Comparison of ENCODE assay signal across 14 cellular contexts in genomic region chr1:16986596-16987361, GRCh38. TPM values are rescaled to one million over a fixed set of nuclear protein-coding genes. Genes with fewer than 3 reads are reported as not detected.
DNase-seq lines count a peak whose midpoint lies in the region; ATAC-seq and TF ChIP-seq lines count a peak whose summit lies in the region.
"Had no signal": no experiment of that assay in that cellular context is flagged by ENCODE, and none has a peak within 500 bp of the region (broad histone marks: within the 10 kb centered on the region; RNA-seq: fewer than 3 reads in every experiment).

No MANE protein-coding gene starts in this region.

- no peaks in the 10 kb centered on the region for H3K4me1 ChIP-seq in OCI-LY7 (ENCODE audit: insufficient read depth, low read length, poor library complexity, severe bottlenecking)

- no TSS peak for BruUV-seq in OCI-LY7 (replicated peaks; lab: Mats Ljungman, UMichigan)

- DNase-seq in DMS 273 (lab: John Stamatoyannopoulos, UW; ENCODE audit: unreplicated experiment) (peak; percentile 38), DMS 273 treated with DMSO at 0.1 percent for 48 hours (lab: John Stamatoyannopoulos, UW) (no peak), OCI-LY7 (ENCODE audit: low spot score) (no peak), epithelial cell of proximal tubule (ENCODE audit: low read depth) (no peak), retinal pigment epithelial cell (ENCODE audit: low read depth) (no peak), caudate nucleus (lab: John Stamatoyannopoulos, UW) (no peak), NCI-H2227 (lab: John Stamatoyannopoulos, UW; ENCODE audit: unreplicated experiment) (no peak)
- DNase-seq: activated T-cell treated with anti-CD3 and anti-CD28 coated beads, Interleukin-2, amount 50 U/mL, for 4 hours; NCI-H524 treated with DMSO at 0.1 percent for 48 hours; substantia nigra; T-helper 2 cell had no signal

- intact Hi-C loops in OCI-LY7 (cut with micrococcal nuclease; ENCODE audit: unreplicated experiment) = no loop called here

- TF ChIP-seq CTCF in OCI-LY7 (conservative IDR thresholded peaks at IDR 0.05; ENCODE audit: low read length) (peak; percentile 72), epithelial cell of proximal tubule (conservative IDR thresholded peaks at IDR 0.05; ENCODE audit: low read depth, low read length) (peak; percentile 30), retinal pigment epithelial cell (conservative IDR thresholded peaks at IDR 0.05; ENCODE audit: low read depth, low read length) (peak; percentile 46)

- no peak overlapping the region for H3K4me2 ChIP-seq in OCI-LY7 (ENCODE audit: low read length)
- H3K4me2 ChIP-seq: KMS-11 had no signal

- ATAC-seq in HG03175 (IDR thresholded peaks at IDR 0.05; ENCODE audit: unreplicated experiment) = no peak
- ATAC-seq: activated T-cell treated with anti-CD3 and anti-CD28 coated beads, Interleukin-2, amount 50 U/mL, for 4 hours had no signal

- CTCF ChIA-PET in OCI-LY7 (lab: Charles Lee; ENCODE audit: unreplicated experiment) = no interaction called here

- H3K9me3 ChIP-seq in OCI-LY7 (ENCODE audit: low read length) = no peaks in the 10 kb centered on the region

- H4K20me1 ChIP-seq in OCI-LY7 (ENCODE audit: insufficient read depth, low read length) = no peaks in the 10 kb centered on the region

- H3K27ac ChIP-seq in OCI-LY7 (ENCODE audit: low read depth, low read length, poor library complexity, severe bottlenecking) (no peak overlapping the region), caudate nucleus (ENCODE audit: low read depth, low read length) (no peak overlapping the region)
- H3K27ac ChIP-seq: coronary artery, KMS-11 had no signal

- H3K79me2 ChIP-seq in OCI-LY7 (ENCODE audit: insufficient read depth, low read depth, low read length) = no peaks in the 10 kb centered on the region

- H3K9me2 ChIP-seq in OCI-LY7 (ENCODE audit: insufficient read depth, low read length) = no peaks in the 10 kb centered on the region

- POLR2A ChIA-PET in OCI-LY7 (lab: Charles Lee) = no interaction called here

- H3K4me3 ChIP-seq in OCI-LY7 (ENCODE audit: low read depth, low read length, poor library complexity, severe bottlenecking) (no peak overlapping the region), epithelial cell of proximal tubule (ENCODE audit: low read depth, low read length) (no peak overlapping the region), retinal pigment epithelial cell (ENCODE audit: low read length) (no peak overlapping the region)
- H3K4me3 ChIP-seq: coronary artery had no signal

- H2AFZ ChIP-seq in OCI-LY7 (ENCODE audit: low read length) = no peak overlapping the region

- 0 out of 2 replicates have a peak, but pooled peaks cover 5% of the 10 kb centered on the region for H3K36me3 ChIP-seq in OCI-LY7 (ENCODE audit: insufficient read depth, low read length)

RNA-seq across cellular contexts. Expression of gene MFAP2, which starts 6.4 kb away (rescaled TPM):
- total RNA-seq in OCI-LY7 (2014; rRNA removed; shearing (Covaris generic)) = not detected in 2 replicates
- total RNA-seq in OCI-LY7 (2022) = not detected in 2 replicates
- total RNA-seq in epithelial cell of proximal tubule = 42.2 and 53.2 TPM in 2 replicates

RNA-seq across cellular contexts. Expression of gene ATP13A2, which starts 24.9 kb away (rescaled TPM):
- total RNA-seq in OCI-LY7 (2014; rRNA removed; shearing (Covaris generic)) = 25.0 and 28.1 TPM in 2 replicates
- 28.8 and 31.4 TPM in 2 replicates for total RNA-seq in OCI-LY7 (2022)
- total RNA-seq in epithelial cell of proximal tubule = 75.7 and 87.8 TPM in 2 replicates

Comparison
In these comparisons a context has a peak if more than half of its experiments do, and no peak if none do; other contexts are left out.
1. RNA of gene MFAP2, which starts 6.4 kb away (total RNA-seq): 42.2 to 53.2 TPM in epithelial cell of proximal tubule; not detected in OCI-LY7; every median in the first group is over 10 times any median in the second.
2. Peak in every context shown above with its lines, with median percentiles within 50 percentile points of each other: CTCF ChIP-seq.